Comparison of ENCODE assay signal across 8 cellular contexts in genomic region chr16:30786936-30787612, GRCh38. TPM values are rescaled to one million over a fixed set of nuclear protein-coding genes. Genes with fewer than 3 reads are reported as not detected.
DNase-seq lines count a peak whose midpoint lies in the region; ATAC-seq and TF ChIP-seq lines count a peak whose summit lies in the region.

Gene ZNF629, minus strand, starts transcription at chr16:30787205. Its CDS starts 2,723 bp downstream, at chr16:30784482.

- H3F3A ChIP-seq in GM23248 (ENCODE audit: insufficient read depth) = no peaks in the 10 kb centered on the region

- H3K9me2 ChIP-seq in GM23248 (ENCODE audit: insufficient read depth) = no peaks in the 10 kb centered on the region

- H3K4me1 ChIP-seq in GM23248 (ENCODE audit: insufficient read depth) = no peaks in the 10 kb centered on the region; the same call in 1 of the 2 replicates
- H3K4me1 ChIP-seq in adipocyte (ENCODE audit: control insufficient read depth, insufficient read depth, low read length) = peaks cover 19% of the 10 kb centered on the region

- in situ Hi-C loops in GM23248 (cut with MboI) = no loop called here

- H3K79me2 ChIP-seq in GM23248 (ENCODE audit: insufficient read depth) = peaks cover 32% of the 10 kb centered on the region

- ATAC-seq in HG02884 (IDR thresholded peaks at IDR 0.05; ENCODE audit: unreplicated experiment) = no peak

- H3K9me3 ChIP-seq in GM23248 (ENCODE audit: low read depth) (no peaks in the 10 kb centered on the region), adipocyte (ENCODE audit: control insufficient read depth, low read length) (no peaks in the 10 kb centered on the region)

- H3K4me2 ChIP-seq in GM23248 (ENCODE audit: unreplicated experiment) = peak within 1 kb of the TSS; percentile 98

- no peaks in the 10 kb centered on the region for H3K36me3 ChIP-seq in GM23248 (ENCODE audit: low read depth)
- peaks cover 17% of the 10 kb centered on the region for H3K36me3 ChIP-seq in adipocyte (ENCODE audit: control insufficient read depth, insufficient read depth, low read length, severe bottlenecking)

- peak within 1 kb of the TSS; percentile 93 for H3K9ac ChIP-seq in GM23248
- H3K9ac ChIP-seq in adipocyte (ENCODE audit: low read length) = peak within 1 kb of the TSS; percentile 97

- no peak for TF ChIP-seq CTCF in AG09309 (IDR thresholded peaks at IDR 0.05; ENCODE audit: control insufficient read depth, insufficient read depth, low read depth, low read length, missing control alignments)

- WGBS in GM23248 (ENCODE audit: low coverage in 1 of 2, low lambda C conversion rate in 2 of 2, missing lambda C conversion rate in 2 of 2), 2 experiments = 0 to 3% methylated on average over 30 to 36 of the region's 37 CpGs

- H3K27me3 ChIP-seq in GM23248 (replicated peaks; ENCODE audit: insufficient read depth) (no peaks in the 10 kb centered on the region), adipocyte (replicated peaks; ENCODE audit: control insufficient read depth, insufficient read depth, low read length) (no peaks in the 10 kb centered on the region)

- intact Hi-C loops in cardiac septum (cut with DNase I) = loop anchor here (1.0 to 5.0 kb wide), 3 partner anchors 18 to 135 kb away; partner anchors contain the start of genes BCL7C and FBXL19

- H3K27ac ChIP-seq in GM23248 = peak within 1 kb of the TSS; percentile 52

- DNase-seq in AG09309 (ENCODE audit: low read depth) (peak; percentile 14), GM23248 (peak; percentile 78), NCI-H82 (lab: John Stamatoyannopoulos, UW) (peak; percentile 83), adipocyte (ENCODE audit: low read depth) (peak; percentile 80), cardiac septum (ENCODE audit: low spot score) (peak; percentile 82), nucleus accumbens (lab: John Stamatoyannopoulos, UW) (peak in 53 of 56 donors; percentile 25 to 85 (median 65)), NK-92 (lab: John Stamatoyannopoulos, UW; ENCODE audit: unreplicated experiment) (no peak)

- peak within 1 kb of the TSS; percentile 100 for H2AFZ ChIP-seq in GM23248

- H3K4me3 ChIP-seq in AG09309 (ENCODE audit: control insufficient read depth, low read depth, low read length) (peak within 1 kb of the TSS; percentile 91), GM23248 (peak within 1 kb of the TSS; percentile 90), adipocyte (ENCODE audit: low read length) (peak within 1 kb of the TSS; percentile 93)

- H4K20me1 ChIP-seq in GM23248 (ENCODE audit: insufficient read depth) = no peaks in the 10 kb centered on the region

RNA-seq across cellular contexts. Expression of gene ZNF629, which starts in this region (rescaled TPM):
- total RNA-seq in GM23248 (2014; rRNA removed; shearing (Covaris generic)) = 12.2 and 19.3 TPM in 2 replicates
- 4.8 and 5.0 TPM in 2 replicates for polyA plus RNA-seq in GM23248 (2016; fragmentation: Nextera tagmentation; extraction: Ambion mirVana)
- total RNA-seq in cardiac septum = 22.7 TPM
